In genomic region chr7:100098913-100099312, GRCh38 we compare ENCODE assay signal across 1 cellular context.
TF ChIP-seq lines count a peak whose summit lies in the region.

No MANE protein-coding gene starts in this region.

TF ChIP-seq in neural cell, 6 proteins besides CTCF, POLR2A, EP300 and RAD21 (continued from another document):
- TF ChIP-seq REST (IDR thresholded peaks at IDR 0.05; ENCODE audit: borderline replicate concordance) (no peak), TAF1 (IDR thresholded peaks at IDR 0.05; ENCODE audit: low read depth) (no peak), EZH2 (IDR thresholded peaks at IDR 0.05; ENCODE audit: borderline replicate concordance, insufficient read depth, low read length, poor library complexity, severe bottlenecking) (no peak), MXI1 (conservative IDR thresholded peaks at IDR 0.05; ENCODE audit: poor library complexity, severe bottlenecking) (no peak), SMC3 (conservative IDR thresholded peaks at IDR 0.05; ENCODE audit: poor library complexity) (no peak)
